In the genomic region with DNA sequence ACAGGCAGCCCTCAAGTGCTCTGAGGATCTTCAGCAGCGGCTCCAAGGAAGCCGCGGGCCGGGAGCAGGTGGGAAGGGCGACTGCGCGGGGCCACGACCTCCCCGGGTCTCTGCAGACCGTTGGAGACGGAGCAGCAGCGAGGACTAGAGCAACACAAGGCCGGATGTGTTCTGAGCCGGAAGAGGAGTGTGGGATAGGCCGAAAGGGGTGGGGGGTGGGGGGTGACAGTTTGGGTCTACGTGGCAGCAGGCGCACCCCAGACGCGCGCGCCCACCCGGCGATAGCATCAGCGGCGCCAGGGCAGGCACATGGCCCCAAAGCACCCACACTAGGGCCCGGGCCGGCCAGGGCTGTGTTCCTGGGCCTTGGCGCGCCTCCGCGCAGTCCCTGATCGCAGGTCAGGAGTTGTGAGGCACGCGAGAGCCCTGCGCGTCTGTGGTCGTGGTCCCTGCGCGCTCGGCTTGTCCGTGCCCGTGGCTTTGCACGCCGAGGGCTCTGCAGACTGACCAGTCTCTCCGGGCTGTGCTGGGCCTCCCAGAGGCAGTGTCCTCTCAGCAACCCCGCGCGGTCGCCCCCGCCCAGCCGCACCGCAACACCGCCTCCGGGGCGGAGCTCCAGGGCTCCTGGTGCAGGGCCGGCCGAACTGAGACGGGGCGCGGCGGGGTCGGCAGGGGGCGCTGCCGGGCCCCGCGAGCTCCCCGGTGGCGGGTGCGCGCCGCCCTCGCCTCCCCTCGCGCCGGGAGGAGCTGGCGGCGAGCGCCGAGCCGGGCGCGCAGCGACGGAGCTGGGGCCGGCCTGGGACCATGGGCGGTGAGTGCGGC, we compare ENCODE assay signal across 1 cellular context.
TF ChIP-seq lines count a peak whose summit lies in the region.

A gene with protein sequence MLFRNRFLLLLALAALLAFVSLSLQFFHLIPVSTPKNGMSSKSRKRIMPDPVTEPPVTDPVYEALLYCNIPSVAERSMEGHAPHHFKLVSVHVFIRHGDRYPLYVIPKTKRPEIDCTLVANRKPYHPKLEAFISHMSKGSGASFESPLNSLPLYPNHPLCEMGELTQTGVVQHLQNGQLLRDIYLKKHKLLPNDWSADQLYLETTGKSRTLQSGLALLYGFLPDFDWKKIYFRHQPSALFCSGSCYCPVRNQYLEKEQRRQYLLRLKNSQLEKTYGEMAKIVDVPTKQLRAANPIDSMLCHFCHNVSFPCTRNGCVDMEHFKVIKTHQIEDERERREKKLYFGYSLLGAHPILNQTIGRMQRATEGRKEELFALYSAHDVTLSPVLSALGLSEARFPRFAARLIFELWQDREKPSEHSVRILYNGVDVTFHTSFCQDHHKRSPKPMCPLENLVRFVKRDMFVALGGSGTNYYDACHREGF (plus strand): TSS at position 725 of the 822 bp plus-strand sequence. CDS start 28,351 bp downstream, outside the sequence.

TF ChIP-seq in HepG2, 621 proteins besides CTCF, POLR2A, EP300 and RAD21 (continued from another document and continues in another):
- TF ChIP-seq, protein P1, sequence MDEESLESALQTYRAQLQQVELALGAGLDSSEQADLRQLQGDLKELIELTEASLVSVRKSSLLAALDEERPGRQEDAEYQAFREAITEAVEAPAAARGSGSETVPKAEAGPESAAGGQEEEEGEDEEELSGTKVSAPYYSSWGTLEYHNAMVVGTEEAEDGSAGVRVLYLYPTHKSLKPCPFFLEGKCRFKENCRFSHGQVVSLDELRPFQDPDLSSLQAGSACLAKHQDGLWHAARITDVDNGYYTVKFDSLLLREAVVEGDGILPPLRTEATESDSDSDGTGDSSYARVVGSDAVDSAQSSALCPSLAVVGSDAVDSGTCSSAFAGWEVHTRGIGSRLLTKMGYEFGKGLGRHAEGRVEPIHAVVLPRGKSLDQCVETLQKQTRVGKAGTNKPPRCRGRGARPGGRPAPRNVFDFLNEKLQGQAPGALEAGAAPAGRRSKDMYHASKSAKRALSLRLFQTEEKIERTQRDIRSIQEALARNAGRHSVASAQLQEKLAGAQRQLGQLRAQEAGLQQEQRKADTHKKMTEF (CRISPR knock-in tag; IDR thresholded peaks at IDR 0.05): peak; percentile 32; the same call in 1 of the 2 replicates
- TF ChIP-seq, protein P2, sequence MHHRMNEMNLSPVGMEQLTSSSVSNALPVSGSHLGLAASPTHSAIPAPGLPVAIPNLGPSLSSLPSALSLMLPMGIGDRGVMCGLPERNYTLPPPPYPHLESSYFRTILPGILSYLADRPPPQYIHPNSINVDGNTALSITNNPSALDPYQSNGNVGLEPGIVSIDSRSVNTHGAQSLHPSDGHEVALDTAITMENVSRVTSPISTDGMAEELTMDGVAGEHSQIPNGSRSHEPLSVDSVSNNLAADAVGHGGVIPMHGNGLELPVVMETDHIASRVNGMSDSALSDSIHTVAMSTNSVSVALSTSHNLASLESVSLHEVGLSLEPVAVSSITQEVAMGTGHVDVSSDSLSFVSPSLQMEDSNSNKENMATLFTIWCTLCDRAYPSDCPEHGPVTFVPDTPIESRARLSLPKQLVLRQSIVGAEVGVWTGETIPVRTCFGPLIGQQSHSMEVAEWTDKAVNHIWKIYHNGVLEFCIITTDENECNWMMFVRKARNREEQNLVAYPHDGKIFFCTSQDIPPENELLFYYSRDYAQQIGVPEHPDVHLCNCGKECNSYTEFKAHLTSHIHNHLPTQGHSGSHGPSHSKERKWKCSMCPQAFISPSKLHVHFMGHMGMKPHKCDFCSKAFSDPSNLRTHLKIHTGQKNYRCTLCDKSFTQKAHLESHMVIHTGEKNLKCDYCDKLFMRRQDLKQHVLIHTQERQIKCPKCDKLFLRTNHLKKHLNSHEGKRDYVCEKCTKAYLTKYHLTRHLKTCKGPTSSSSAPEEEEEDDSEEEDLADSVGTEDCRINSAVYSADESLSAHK (CRISPR knock-in tag; IDR thresholded peaks at IDR 0.05; ENCODE audit: borderline replicate concordance): no peak
- TF ChIP-seq PTBP1 (IDR thresholded peaks at IDR 0.05; ENCODE audit: low read depth, low read length, poor library complexity, severe bottlenecking): no peak
- no peak for TF ChIP-seq ZFP36L1 (CRISPR knock-in tag; IDR thresholded peaks at IDR 0.05)
- TF ChIP-seq GABPA (IDR thresholded peaks at IDR 0.05; ENCODE audit: low read depth, low read length): no peak
- TF ChIP-seq GABPA (CRISPR knock-in tag; IDR thresholded peaks at IDR 0.05; ENCODE audit: low read depth): no peak
- TF ChIP-seq NFATC3 (CRISPR knock-in tag; IDR thresholded peaks at IDR 0.05): no peak
- TF ChIP-seq ZNF207 (IDR thresholded peaks at IDR 0.05; ENCODE audit: borderline replicate concordance): no peak
- TF ChIP-seq ADNP (CRISPR knock-in tag; IDR thresholded peaks at IDR 0.05): no peak
- TF ChIP-seq, protein P3, sequence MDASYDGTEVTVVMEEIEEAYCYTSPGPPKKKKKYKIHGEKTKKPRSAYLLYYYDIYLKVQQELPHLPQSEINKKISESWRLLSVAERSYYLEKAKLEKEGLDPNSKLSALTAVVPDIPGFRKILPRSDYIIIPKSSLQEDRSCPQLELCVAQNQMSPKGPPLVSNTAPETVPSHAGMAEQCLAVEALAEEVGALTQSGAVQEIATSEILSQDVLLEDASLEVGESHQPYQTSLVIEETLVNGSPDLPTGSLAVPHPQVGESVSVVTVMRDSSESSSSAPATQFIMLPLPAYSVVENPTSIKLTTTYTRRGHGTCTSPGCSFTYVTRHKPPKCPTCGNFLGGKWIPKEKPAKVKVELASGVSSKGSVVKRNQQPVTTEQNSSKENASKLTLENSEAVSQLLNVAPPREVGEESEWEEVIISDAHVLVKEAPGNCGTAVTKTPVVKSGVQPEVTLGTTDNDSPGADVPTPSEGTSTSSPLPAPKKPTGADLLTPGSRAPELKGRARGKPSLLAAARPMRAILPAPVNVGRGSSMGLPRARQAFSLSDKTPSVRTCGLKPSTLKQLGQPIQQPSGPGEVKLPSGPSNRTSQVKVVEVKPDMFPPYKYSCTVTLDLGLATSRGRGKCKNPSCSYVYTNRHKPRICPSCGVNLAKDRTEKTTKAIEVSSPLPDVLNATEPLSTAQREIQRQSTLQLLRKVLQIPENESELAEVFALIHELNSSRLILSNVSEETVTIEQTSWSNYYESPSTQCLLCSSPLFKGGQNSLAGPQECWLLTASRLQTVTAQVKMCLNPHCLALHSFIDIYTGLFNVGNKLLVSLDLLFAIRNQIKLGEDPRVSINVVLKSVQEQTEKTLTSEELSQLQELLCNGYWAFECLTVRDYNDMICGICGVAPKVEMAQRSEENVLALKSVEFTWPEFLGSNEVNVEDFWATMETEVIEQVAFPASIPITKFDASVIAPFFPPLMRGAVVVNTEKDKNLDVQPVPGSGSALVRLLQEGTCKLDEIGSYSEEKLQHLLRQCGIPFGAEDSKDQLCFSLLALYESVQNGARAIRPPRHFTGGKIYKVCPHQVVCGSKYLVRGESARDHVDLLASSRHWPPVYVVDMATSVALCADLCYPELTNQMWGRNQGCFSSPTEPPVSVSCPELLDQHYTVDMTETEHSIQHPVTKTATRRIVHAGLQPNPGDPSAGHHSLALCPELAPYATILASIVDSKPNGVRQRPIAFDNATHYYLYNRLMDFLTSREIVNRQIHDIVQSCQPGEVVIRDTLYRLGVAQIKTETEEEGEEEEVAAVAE (CRISPR knock-in tag; IDR thresholded peaks at IDR 0.05; ENCODE audit: borderline replicate concordance): no peak
- TF ChIP-seq, protein P4, sequence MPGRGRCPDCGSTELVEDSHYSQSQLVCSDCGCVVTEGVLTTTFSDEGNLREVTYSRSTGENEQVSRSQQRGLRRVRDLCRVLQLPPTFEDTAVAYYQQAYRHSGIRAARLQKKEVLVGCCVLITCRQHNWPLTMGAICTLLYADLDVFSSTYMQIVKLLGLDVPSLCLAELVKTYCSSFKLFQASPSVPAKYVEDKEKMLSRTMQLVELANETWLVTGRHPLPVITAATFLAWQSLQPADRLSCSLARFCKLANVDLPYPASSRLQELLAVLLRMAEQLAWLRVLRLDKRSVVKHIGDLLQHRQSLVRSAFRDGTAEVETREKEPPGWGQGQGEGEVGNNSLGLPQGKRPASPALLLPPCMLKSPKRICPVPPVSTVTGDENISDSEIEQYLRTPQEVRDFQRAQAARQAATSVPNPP (CRISPR knock-in tag; IDR thresholded peaks at IDR 0.05): 0 out of 2 replicates have a peak, but pooled peaks have one; percentile 42
- TF ChIP-seq, protein P5, sequence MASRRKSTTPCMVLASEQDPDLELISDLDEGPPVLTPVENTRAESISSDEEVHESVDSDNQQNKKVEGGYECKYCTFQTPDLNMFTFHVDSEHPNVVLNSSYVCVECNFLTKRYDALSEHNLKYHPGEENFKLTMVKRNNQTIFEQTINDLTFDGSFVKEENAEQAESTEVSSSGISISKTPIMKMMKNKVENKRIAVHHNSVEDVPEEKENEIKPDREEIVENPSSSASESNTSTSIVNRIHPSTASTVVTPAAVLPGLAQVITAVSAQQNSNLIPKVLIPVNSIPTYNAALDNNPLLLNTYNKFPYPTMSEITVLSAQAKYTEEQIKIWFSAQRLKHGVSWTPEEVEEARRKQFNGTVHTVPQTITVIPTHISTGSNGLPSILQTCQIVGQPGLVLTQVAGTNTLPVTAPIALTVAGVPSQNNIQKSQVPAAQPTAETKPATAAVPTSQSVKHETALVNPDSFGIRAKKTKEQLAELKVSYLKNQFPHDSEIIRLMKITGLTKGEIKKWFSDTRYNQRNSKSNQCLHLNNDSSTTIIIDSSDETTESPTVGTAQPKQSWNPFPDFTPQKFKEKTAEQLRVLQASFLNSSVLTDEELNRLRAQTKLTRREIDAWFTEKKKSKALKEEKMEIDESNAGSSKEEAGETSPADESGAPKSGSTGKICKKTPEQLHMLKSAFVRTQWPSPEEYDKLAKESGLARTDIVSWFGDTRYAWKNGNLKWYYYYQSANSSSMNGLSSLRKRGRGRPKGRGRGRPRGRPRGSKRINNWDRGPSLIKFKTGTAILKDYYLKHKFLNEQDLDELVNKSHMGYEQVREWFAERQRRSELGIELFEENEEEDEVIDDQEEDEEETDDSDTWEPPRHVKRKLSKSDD (CRISPR knock-in tag; IDR thresholded peaks at IDR 0.05; ENCODE audit: low read depth): peak; percentile 65; the same call in 1 of the 2 replicates
- no peak for TF ChIP-seq PHF5A (CRISPR knock-in tag; IDR thresholded peaks at IDR 0.05; ENCODE audit: low read depth, unreplicated experiment)
- TF ChIP-seq ZNF839 (CRISPR knock-in tag; IDR thresholded peaks at IDR 0.05; ENCODE audit: borderline replicate concordance): no peak
- TF ChIP-seq, protein P6, sequence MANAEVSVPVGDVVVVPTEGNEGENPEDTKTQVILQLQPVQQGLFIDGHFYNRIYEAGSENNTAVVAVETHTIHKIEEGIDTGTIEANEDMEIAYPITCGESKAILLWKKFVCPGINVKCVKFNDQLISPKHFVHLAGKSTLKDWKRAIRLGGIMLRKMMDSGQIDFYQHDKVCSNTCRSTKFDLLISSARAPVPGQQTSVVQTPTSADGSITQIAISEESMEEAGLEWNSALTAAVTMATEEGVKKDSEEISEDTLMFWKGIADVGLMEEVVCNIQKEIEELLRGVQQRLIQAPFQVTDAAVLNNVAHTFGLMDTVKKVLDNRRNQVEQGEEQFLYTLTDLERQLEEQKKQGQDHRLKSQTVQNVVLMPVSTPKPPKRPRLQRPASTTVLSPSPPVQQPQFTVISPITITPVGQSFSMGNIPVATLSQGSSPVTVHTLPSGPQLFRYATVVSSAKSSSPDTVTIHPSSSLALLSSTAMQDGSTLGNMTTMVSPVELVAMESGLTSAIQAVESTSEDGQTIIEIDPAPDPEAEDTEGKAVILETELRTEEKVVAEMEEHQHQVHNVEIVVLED (CRISPR knock-in tag; IDR thresholded peaks at IDR 0.05; ENCODE audit: borderline replicate concordance): no peak
- TF ChIP-seq ZBTB7A (CRISPR knock-in tag; IDR thresholded peaks at IDR 0.05): 0 out of 2 replicates have a peak, but pooled peaks have one; percentile 24
- no peak for TF ChIP-seq SP2 (CRISPR knock-in tag; IDR thresholded peaks at IDR 0.05)
- TF ChIP-seq NFYC (CRISPR knock-in tag; IDR thresholded peaks at IDR 0.05): no peak
- no peak for TF ChIP-seq ZFP37 (CRISPR knock-in tag; IDR thresholded peaks at IDR 0.05; ENCODE audit: borderline replicate concordance)
- no peak for TF ChIP-seq ZSCAN25 (CRISPR knock-in tag; IDR thresholded peaks at IDR 0.05)
- no peak for TF ChIP-seq JARID2 (CRISPR knock-in tag; IDR thresholded peaks at IDR 0.05; ENCODE audit: insufficient replicate concordance)
- TF ChIP-seq HOXA7 (CRISPR knock-in tag; IDR thresholded peaks at IDR 0.05): no peak
- TF ChIP-seq, protein P7, sequence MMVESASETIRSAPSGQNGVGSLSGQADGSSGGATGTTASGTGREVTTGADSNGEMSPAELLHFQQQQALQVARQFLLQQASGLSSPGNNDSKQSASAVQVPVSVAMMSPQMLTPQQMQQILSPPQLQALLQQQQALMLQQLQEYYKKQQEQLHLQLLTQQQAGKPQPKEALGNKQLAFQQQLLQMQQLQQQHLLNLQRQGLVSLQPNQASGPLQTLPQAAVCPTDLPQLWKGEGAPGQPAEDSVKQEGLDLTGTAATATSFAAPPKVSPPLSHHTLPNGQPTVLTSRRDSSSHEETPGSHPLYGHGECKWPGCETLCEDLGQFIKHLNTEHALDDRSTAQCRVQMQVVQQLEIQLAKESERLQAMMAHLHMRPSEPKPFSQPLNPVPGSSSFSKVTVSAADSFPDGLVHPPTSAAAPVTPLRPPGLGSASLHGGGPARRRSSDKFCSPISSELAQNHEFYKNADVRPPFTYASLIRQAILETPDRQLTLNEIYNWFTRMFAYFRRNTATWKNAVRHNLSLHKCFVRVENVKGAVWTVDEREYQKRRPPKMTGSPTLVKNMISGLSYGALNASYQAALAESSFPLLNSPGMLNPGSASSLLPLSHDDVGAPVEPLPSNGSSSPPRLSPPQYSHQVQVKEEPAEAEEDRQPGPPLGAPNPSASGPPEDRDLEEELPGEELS (CRISPR knock-in tag; IDR thresholded peaks at IDR 0.05): no peak
- TF ChIP-seq SAFB2 (CRISPR knock-in tag; IDR thresholded peaks at IDR 0.05; ENCODE audit: borderline replicate concordance, low read depth): no peak
- no peak for TF ChIP-seq ZNF382 (CRISPR knock-in tag; IDR thresholded peaks at IDR 0.05; ENCODE audit: borderline replicate concordance)
